ENCODE assay signal across 26 cellular contexts in genomic region chr2:54935389-54935788, GRCh38.
"Had no signal": no experiment of that assay in that cellular context is flagged by ENCODE, and none has a peak within 500 bp of the region (broad histone marks: within the 10 kb centered on the region; RNA-seq: fewer than 3 reads in every experiment).

No MANE protein-coding gene starts in this region.

- ATAC-seq: stimulated activated effector memory CD8-positive, alpha-beta T cell treated with anti-CD3 and anti-CD28 coated beads, Interleukin-12 subunit alpha, Interleukin-12 subunit beta, amount 100 ng/mL, for 72 hours; stimulated activated memory B cell treated with anti-CD40 and anti-IgM and Interleukin-4, amounts not matched to agents 10 μg/mL and 1 μg/mL and 100 μg/mL, for 72 hours; stimulated activated naive B cell treated with anti-CD40 and anti-IgM and Interleukin-4, amounts not matched to agents 10 μg/mL and 1 μg/mL and 100 μg/mL, for 72 hours; stimulated activated naive CD8-positive, alpha-beta T cell treated with anti-CD3 and anti-CD28 coated beads, Interleukin-15, amount 100 ng/mL, for 72 hours; stimulated activated naive CD8-positive, alpha-beta T cell treated with anti-CD3 and anti-CD28 coated beads, Interleukin-15, Interleukin-2, amounts not matched to agents 100 U/mL and 50 U/mL, for 24 hours; upper lobe of right lung had no signal

- FAIRE-seq: urothelium cell line had no signal

- H3K36me3 ChIP-seq: stomach, suprapubic skin, thoracic aorta, tibial artery, tibial nerve, transverse colon, upper lobe of left lung, upper lobe of right lung, uterus, vagina had no signal

- DNase-seq: stimulated activated CD4-positive, alpha-beta T cell treated with anti-CD3 and anti-CD28 coated beads, Interleukin-2, amount 100 ng/mL, for 48 hours; stimulated activated CD4-positive, alpha-beta T cell treated with anti-CD3 and anti-CD28 coated beads, Interleukin-4, amount 100 ng/mL, for 1 hour; stimulated activated CD4-positive, alpha-beta T cell treated with anti-CD3 and anti-CD28 coated beads, Interleukin-4, amount 100 ng/mL, for 24 hours; stimulated activated CD4-positive, alpha-beta T cell treated with anti-CD3 and anti-CD28 coated beads, Interleukin-4, amount 100 ng/mL, for 4 hours; stimulated activated CD8-positive, alpha-beta memory T cell treated with anti-CD3 and anti-CD28 coated beads, Interleukin-4, amount 100 ng/mL, for 48 hours; stimulated activated naive B cell treated with anti-CD40 and anti-IgM and Interleukin-4, amounts not matched to agents 10 μg/mL and 1 μg/mL and 100 μg/mL, for 72 hours; stimulated activated naive CD4-positive, alpha-beta T cell; stimulated activated naive CD4-positive, alpha-beta T cell treated with Interleukin-2 at 50 U/mL for 16 hours; stimulated activated naive CD8-positive, alpha-beta T cell treated with anti-CD3 and anti-CD28 coated beads, Interleukin-15, amount 100 ng/mL, for 72 hours; stimulated activated naive CD8-positive, alpha-beta T cell treated with anti-CD3 and anti-CD28 coated beads, Interleukin-15, Interleukin-2, amounts not matched to agents 100 U/mL and 50 U/mL, for 24 hours; stomach; substantia nigra; testis; tibial artery; transverse colon; trophoblast cell; upper lobe of left lung; upper lobe of right lung; uterus had no signal

- H3K27ac ChIP-seq: stomach, suprapubic skin, testis, thoracic aorta, tibial artery, tibial nerve, transverse colon, upper lobe of left lung, upper lobe of right lung, uterus, vagina had no signal

- H3K27me3 ChIP-seq: stomach, suprapubic skin, testis, tibial artery, tibial nerve, transverse colon, upper lobe of left lung, upper lobe of right lung, uterus, vagina had no signal

- H3K4me3 ChIP-seq: stomach, suprapubic skin, testis, thoracic aorta, tibial artery, tibial nerve, transverse colon, upper lobe of left lung, upper lobe of right lung, uterus, vagina had no signal

- H3K9me3 ChIP-seq: testis, thoracic aorta, upper lobe of right lung, uterus, vagina had no signal

- H3K4me1 ChIP-seq: stomach, suprapubic skin, testis, tibial artery, tibial nerve, transverse colon, upper lobe of left lung, upper lobe of right lung, uterus, vagina had no signal
